1 cellular context compared by ENCODE assay signal in the genomic region with DNA sequence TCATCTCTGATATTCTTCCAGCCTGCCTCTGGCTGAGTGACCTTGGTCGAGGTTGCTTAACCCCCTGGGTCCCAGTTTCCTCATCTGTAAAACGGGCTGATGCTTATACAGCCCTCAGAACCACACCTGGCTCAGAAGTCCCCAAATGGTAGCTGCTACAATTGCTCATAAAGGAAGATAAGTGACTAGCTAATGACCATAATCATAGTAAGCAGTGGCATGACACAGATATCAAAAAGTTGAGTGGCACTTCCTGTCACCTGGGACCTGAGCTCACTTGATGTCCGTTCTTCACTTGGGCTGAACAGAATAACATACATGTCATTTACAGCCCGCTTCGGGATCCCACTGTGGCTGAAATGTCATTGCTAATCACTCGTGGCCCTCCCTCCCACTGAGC.
TF ChIP-seq lines count a peak whose summit lies in the region.

No MANE protein-coding gene starts in this region.

TF ChIP-seq in WTC11, 78 proteins besides CTCF, POLR2A, EP300 and RAD21 (continued from another document):
- TF ChIP-seq, protein P1, sequence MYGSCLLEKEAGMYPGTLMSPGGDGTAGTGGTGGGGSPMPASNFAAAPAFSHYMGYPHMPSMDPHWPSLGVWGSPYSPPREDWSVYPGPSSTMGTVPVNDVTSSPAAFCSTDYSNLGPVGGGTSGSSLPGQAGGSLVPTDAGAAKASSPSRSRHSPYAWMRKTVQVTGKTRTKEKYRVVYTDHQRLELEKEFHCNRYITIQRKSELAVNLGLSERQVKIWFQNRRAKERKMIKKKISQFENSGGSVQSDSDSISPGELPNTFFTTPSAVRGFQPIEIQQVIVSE (CRISPR knock-in tag; IDR thresholded peaks at IDR 0.05; ENCODE audit: borderline replicate concordance), result no peak
- TF ChIP-seq USF2 (CRISPR knock-in tag; IDR thresholded peaks at IDR 0.05) (no peak), NFYB (CRISPR knock-in tag; conservative IDR thresholded peaks at IDR 0.05; ENCODE audit: low read depth) (no peak), E2F5 (CRISPR knock-in tag; IDR thresholded peaks at IDR 0.05) (no peak)
TF ChIP-seq in WTC11: peak in this region for 0.
